Comparison of ENCODE assay signal across 9 cellular contexts in genomic region chrX:37846558-37846933, GRCh38. TPM values are rescaled to one million over a fixed set of nuclear protein-coding genes. Genes with fewer than 3 reads are reported as not detected.
DNase-seq lines count a peak whose midpoint lies in the region; ATAC-seq and TF ChIP-seq lines count a peak whose summit lies in the region.
"Had no signal": no experiment of that assay in that cellular context is flagged by ENCODE, and none has a peak within 500 bp of the region (broad histone marks: within the 10 kb centered on the region; RNA-seq: fewer than 3 reads in every experiment).

No MANE protein-coding gene starts in this region.

- TF ChIP-seq CTCF in left ventricle myocardium inferior (IDR thresholded peaks at IDR 0.05; ENCODE audit: borderline replicate concordance): no peak
- no peak for TF ChIP-seq CTCF in MCF 10A (IDR thresholded peaks at IDR 0.05; ENCODE audit: unreplicated experiment)
- TF ChIP-seq CTCF in mesothelial cell of epicardium (IDR thresholded peaks at IDR 0.05; ENCODE audit: unreplicated experiment): no peak
- no peak for TF ChIP-seq CTCF in uterus (IDR thresholded peaks at IDR 0.05)

- H3K4me1 ChIP-seq in left ventricle myocardium inferior: peaks cover 13% of the 10 kb centered on the region
- H3K4me1 ChIP-seq in uterus: no peaks in the 10 kb centered on the region

- CTCF ChIA-PET in MCF 10A (lab: Yijun Ruan, JAX): no interaction called here

- H3K36me3 ChIP-seq in left ventricle myocardium inferior: no peaks in the 10 kb centered on the region
- no peaks in the 10 kb centered on the region for H3K36me3 ChIP-seq in uterus

- no peak for ATAC-seq in left cardiac atrium

- H3K27ac Mint-ChIP-seq in MCF 10A (ENCODE audit: low read depth, unreplicated experiment): no peak overlapping the region
- peak overlapping the region; percentile 3 for H3K27ac Mint-ChIP-seq in mesothelial cell of epicardium

- no peak for TF ChIP-seq POLR2A in uterus (IDR thresholded peaks at IDR 0.05)

- H3K36me3 Mint-ChIP-seq in MCF 10A (ENCODE audit: insufficient read depth, unreplicated experiment) (peaks cover 5% of the 10 kb centered on the region), mesothelial cell of epicardium (no peaks in the 10 kb centered on the region)

- no TSS peak for BruUV-seq in MCF 10A (replicated peaks; lab: Mats Ljungman, UMichigan)

- intact Hi-C loops in left ventricle myocardium inferior (cut with micrococcal nuclease) (no loop called here), left cardiac atrium (cut with DNase I) (no loop called here), MCF 10A (cut with micrococcal nuclease) (no loop called here), uterus (cut with DNase I; ENCODE audit: low total_unique reads) (no loop called here)

- H3K27ac ChIP-seq in left ventricle myocardium inferior (replicated peaks): peak overlapping the region; percentile 84
- H3K27ac ChIP-seq in uterus: peak overlapping the region; percentile 84 to 95

- H3K4me1 Mint-ChIP-seq in MCF 10A (ENCODE audit: insufficient read depth, unreplicated experiment) (no peaks in the 10 kb centered on the region), mesothelial cell of epicardium (peaks cover 3% of the 10 kb centered on the region)

- H3K4me3 Mint-ChIP-seq in MCF 10A (ENCODE audit: unreplicated experiment): peak overlapping the region; percentile 75
- H3K4me3 Mint-ChIP-seq in mesothelial cell of epicardium: peak overlapping the region; percentile 80

- H3K9me3 ChIP-seq in left ventricle myocardium inferior (replicated peaks) (no peaks in the 10 kb centered on the region), uterus (no peaks in the 10 kb centered on the region)

- H3K27me3 Mint-ChIP-seq in MCF 10A (ENCODE audit: insufficient read depth, unreplicated experiment): peaks cover 33% of the 10 kb centered on the region
- no peaks in the 10 kb centered on the region for H3K27me3 Mint-ChIP-seq in mesothelial cell of epicardium (ENCODE audit: low read depth)

- DNase-seq in left ventricle myocardium inferior: no peak
- DNase-seq in left cardiac atrium: no peak
- no peak for DNase-seq in MCF 10A (ENCODE audit: unreplicated experiment)
- DNase-seq in mesothelial cell of epicardium (ENCODE audit: low spot score in 2 of 2, unreplicated experiment in 2 of 2): no peak
- DNase-seq in uterus: no peak
- DNase-seq in COLO668 (lab: John Stamatoyannopoulos, UW; ENCODE audit: unreplicated experiment): no peak
- DNase-seq in NCI-H2227 treated with DMSO at 0.1 percent for 48 hours (lab: John Stamatoyannopoulos, UW): no peak
- no peak for DNase-seq in activated gamma-delta T cell (lab: John Stamatoyannopoulos, UW)
- DNase-seq: activated effector memory CD4-positive, alpha-beta T cell treated with anti-CD3 and anti-CD28 coated beads, Interleukin-2, amount 50 U/mL, for 16 hours had no signal

- no peaks in the 10 kb centered on the region for H3K27me3 ChIP-seq in left ventricle myocardium inferior (ENCODE audit: low read depth)
- no peaks in the 10 kb centered on the region for H3K27me3 ChIP-seq in uterus

- H3K9me3 Mint-ChIP-seq in MCF 10A (ENCODE audit: unreplicated experiment) (no peaks in the 10 kb centered on the region), mesothelial cell of epicardium (peaks cover 9% of the 10 kb centered on the region)

- peak overlapping the region; percentile 81 for H3K4me3 ChIP-seq in left ventricle myocardium inferior
- peak overlapping the region; percentile 71 to 75 for H3K4me3 ChIP-seq in uterus

- POLR2A ChIA-PET in MCF 10A (lab: Yijun Ruan, JAX): no interaction called here

RNA-seq across cellular contexts. Expression of gene DYNLT3, which starts 0.8 kb away (rescaled TPM):
- total RNA-seq in left ventricle myocardium inferior (17.6 TPM), left cardiac atrium (10 to 100 TPM; 17.6 to 29.1 TPM), MCF 10A (2022) (19.3 and 30.5 TPM in 2 replicates), mesothelial cell of epicardium (10.6 to 13.0 TPM (median 10.8 TPM) in 3 replicates), uterus (10 to 100 TPM; 31.3 to 59.7 (median 46.6) TPM)
